ENCODE assay signal across 1 cellular context in the genomic region with DNA sequence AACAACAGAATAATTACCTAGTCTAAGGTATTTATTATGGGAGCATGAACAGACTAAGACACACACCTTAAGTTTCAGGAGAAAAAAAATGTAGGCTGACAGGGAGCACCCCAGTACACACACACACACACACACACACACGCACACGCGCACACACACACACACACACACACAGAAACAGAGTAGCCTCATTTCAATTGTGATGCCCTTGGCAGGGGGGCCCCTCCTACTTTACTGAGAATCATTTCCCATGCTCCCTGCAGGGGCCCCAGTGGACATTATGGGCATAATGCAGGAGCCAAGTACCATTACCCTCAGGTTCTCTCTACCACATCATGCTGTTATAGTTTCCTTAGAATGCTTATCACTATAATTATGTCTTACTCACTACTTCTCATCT.
TF ChIP-seq lines count a peak whose summit lies in the region.

No MANE protein-coding gene starts in this region.

TF ChIP-seq in HepG2, 621 proteins besides CTCF, POLR2A, EP300 and RAD21 (continued from another document):
- TF ChIP-seq ZNF142 (CRISPR knock-in tag; IDR thresholded peaks at IDR 0.05), result no peak
